ENCODE assay signal across 8 cellular contexts in genomic region chr19:18848860-18849661, GRCh38. TPM values are rescaled to one million over a fixed set of nuclear protein-coding genes. Genes with fewer than 3 reads are reported as not detected.
A peak's percentile ranks its signal among the peaks of the same experiment; 100 is the strongest.
DNase-seq lines count a peak whose midpoint lies in the region; ATAC-seq, FAIRE-seq and TF ChIP-seq lines count a peak whose summit lies in the region.

No MANE protein-coding gene starts in this region.

- CTCF ChIA-PET in activated CD4-positive, alpha-beta memory T cell treated with anti-CD3 and anti-CD28 coated beads, Interleukin-2, amount 10 ng/mL, durations not matched to agents 7 days and 5 days (lab: Charles Lee) = interaction anchor here (1.0 to 3.0 kb wide), 8 partner anchors 11 to 305 kb away, joined by 3 to 17 read pairs (median 3); partner anchors contain the start of gene UPF1

- peak overlapping the region; percentile 75 to 80 for H3K27ac ChIP-seq in prostate gland

- peaks cover 3 to 19% of the 10 kb centered on the region in 2 donors for H3K36me3 ChIP-seq in prostate gland

- no peak overlapping the region for H3K4me3 ChIP-seq in prostate gland

- 16% methylated on average over 23 of the region's 23 CpGs for WGBS in prostate gland

- DNase-seq in GM19239 (ENCODE audit: insufficient read length, low spot score) (no peak), globus pallidus (ENCODE audit: low spot score) (peak; percentile 76), prostate gland (ENCODE audit: low spot score) (peak; percentile 61), ecto neural progenitor cell (ENCODE audit: low spot score) (no peak), GM20000 (ENCODE audit: low spot score) (no peak)
- no peak for DNase-seq in activated CD4-positive, alpha-beta memory T cell treated with anti-CD3 and anti-CD28 coated beads, Interleukin-2, amount 10 ng/mL, durations not matched to agents 7 days and 5 days

- intact Hi-C loops in prostate gland (cut with DNase I) = loop anchor here (5.0 kb wide), 1 partner anchor 387 kb away; no protein-coding TSS in a partner anchor

- H3K4me1 Mint-ChIP-seq in activated CD4-positive, alpha-beta memory T cell treated with anti-CD3 and anti-CD28 coated beads, Interleukin-2, amount 10 ng/mL, durations not matched to agents 7 days and 5 days = peaks cover 63% of the 10 kb centered on the region

- no peaks in the 10 kb centered on the region for H3K9me3 Mint-ChIP-seq in activated CD4-positive, alpha-beta memory T cell treated with anti-CD3 and anti-CD28 coated beads, Interleukin-2, amount 10 ng/mL, durations not matched to agents 7 days and 5 days

- H3K36me3 Mint-ChIP-seq in activated CD4-positive, alpha-beta memory T cell treated with anti-CD3 and anti-CD28 coated beads, Interleukin-2, amount 10 ng/mL, durations not matched to agents 7 days and 5 days (ENCODE audit: low read depth) = peaks cover 80% of the 10 kb centered on the region

- H3K4me1 ChIP-seq in prostate gland (replicated peaks) = peaks cover 33% of the 10 kb centered on the region

- H3K9me3 ChIP-seq in prostate gland = no peaks in the 10 kb centered on the region

- TF ChIP-seq POLR2A in prostate gland (IDR thresholded peaks at IDR 0.05) = no peak

- ATAC-seq in HG03342 (IDR thresholded peaks at IDR 0.05; ENCODE audit: unreplicated experiment) (no peak), GM19452 (IDR thresholded peaks at IDR 0.05; ENCODE audit: unreplicated experiment) (no peak)

- peak overlapping the region; percentile 77 for H3K27ac Mint-ChIP-seq in activated CD4-positive, alpha-beta memory T cell treated with anti-CD3 and anti-CD28 coated beads, Interleukin-2, amount 10 ng/mL, durations not matched to agents 7 days and 5 days

- FAIRE-seq in GM19239 (lab: Jason Lieb, UNC) = peak; percentile 83

- H3K4me3 Mint-ChIP-seq in activated CD4-positive, alpha-beta memory T cell treated with anti-CD3 and anti-CD28 coated beads, Interleukin-2, amount 10 ng/mL, durations not matched to agents 7 days and 5 days = no peak overlapping the region

- H3K27me3 Mint-ChIP-seq in activated CD4-positive, alpha-beta memory T cell treated with anti-CD3 and anti-CD28 coated beads, Interleukin-2, amount 10 ng/mL, durations not matched to agents 7 days and 5 days = no peaks in the 10 kb centered on the region

- POLR2A ChIA-PET in activated CD4-positive, alpha-beta memory T cell treated with anti-CD3 and anti-CD28 coated beads, Interleukin-2, amount 10 ng/mL, durations not matched to agents 7 days and 5 days (lab: Charles Lee) = interaction anchor here (1.0 to 1.9 kb wide), 5 partner anchors 10 to 277 kb away, joined by 3 to 8 read pairs (median 4); partner anchors contain the start of genes COPE, DDX49, REX1BD and UBA52

- no peaks in the 10 kb centered on the region for H3K27me3 ChIP-seq in prostate gland (replicated peaks; ENCODE audit: insufficient read depth)

- no peak for TF ChIP-seq CTCF in prostate gland (IDR thresholded peaks at IDR 0.05)
- no peak for TF ChIP-seq CTCF in GM20000 (IDR thresholded peaks at IDR 0.05; ENCODE audit: extremely low read depth, missing control alignments)

RNA-seq across cellular contexts. Expression of gene UPF1, which starts 17.3 kb away (rescaled TPM):
- 10 to 100 TPM; 74.4 to 74.6 TPM for total RNA-seq in activated CD4-positive, alpha-beta memory T cell treated with anti-CD3 and anti-CD28 coated beads, Interleukin-2, amount 10 ng/mL, durations not matched to agents 7 days and 5 days
- total RNA-seq in prostate gland = 100 to 1,000 TPM; 105 to 171 TPM

RNA-seq across cellular contexts. Expression of gene CERS1, which starts 46.9 kb away (rescaled TPM):
- not detected for total RNA-seq in activated CD4-positive, alpha-beta memory T cell treated with anti-CD3 and anti-CD28 coated beads, Interleukin-2, amount 10 ng/mL, durations not matched to agents 7 days and 5 days
- 10 to 100 TPM in 1 of 2 donors, not detected in 1; 38.7 TPM for total RNA-seq in prostate gland

RNA-seq across cellular contexts. Expression of gene COMP, which starts 58.0 kb away (rescaled TPM):
- total RNA-seq in activated CD4-positive, alpha-beta memory T cell treated with anti-CD3 and anti-CD28 coated beads, Interleukin-2, amount 10 ng/mL, durations not matched to agents 7 days and 5 days = not detected
- 1 to 10 TPM in 1 of 2 donors, under 1 TPM in 1; 0.09 to 2.0 TPM for total RNA-seq in prostate gland

Comparison
In these comparisons a context has a peak if more than half of its experiments do, and no peak if none do; other contexts are left out.
1. DNase-seq: peak in globus pallidus (single experiment) and prostate gland (single experiment); none in GM19239 (single experiment), activated CD4-positive, alpha-beta memory T cell treated with anti-CD3 and anti-CD28 coated beads, Interleukin-2, amount 10 ng/mL, durations not matched to agents 7 days and 5 days (single experiment), ecto neural progenitor cell (single experiment) and GM20000 (single experiment).